In genomic region chr10:7264313-7264741, GRCh38 we compare ENCODE assay signal across 16 cellular contexts.
DNase-seq lines count a peak whose midpoint lies in the region; FAIRE-seq and TF ChIP-seq lines count a peak whose summit lies in the region.
"Had no signal": no experiment of that assay in that cellular context is flagged by ENCODE, and none has a peak within 500 bp of the region (broad histone marks: within the 10 kb centered on the region; RNA-seq: fewer than 3 reads in every experiment).

No MANE protein-coding gene starts in this region.

- peaks cover 49% of the 10 kb centered on the region for H3K36me3 ChIP-seq in BLaER1
- H3K36me3 ChIP-seq in MG63: no peaks in the 10 kb centered on the region
- H3K36me3 ChIP-seq in bronchial epithelial cell (ENCODE audit: control insufficient read depth, insufficient read depth, low read length): no peaks in the 10 kb centered on the region
- no peaks in the 10 kb centered on the region for H3K36me3 ChIP-seq in transverse colon
- H3K36me3 ChIP-seq in mesenchymal stem cell (ENCODE audit: control insufficient read depth in 1 of 2, insufficient read depth in 2 of 2, low read depth in 1 of 2, low read length in 2 of 2): no peaks in the 10 kb centered on the region
- H3K36me3 ChIP-seq: breast epithelium, ovary had no signal

- H3K9ac ChIP-seq in BLaER1 (peak overlapping the region; percentile 26; the same call in 1 of the 2 replicates), mesenchymal stem cell (ENCODE audit: low read length) (no peak overlapping the region)

- DNase-seq in MG63: peak; percentile 33
- peak; percentile 10 for DNase-seq in bronchial epithelial cell (ENCODE audit: low read depth)
- DNase-seq in kidney tubule cell (ENCODE audit: low spot score): peak; percentile 4
- DNase-seq in transverse colon: no peak
- no peak for DNase-seq in mesenchymal stem cell
- DNase-seq in putamen (ENCODE audit: low spot score): no peak
- DNase-seq in UCSD-AML1 (lab: John Stamatoyannopoulos, UW; ENCODE audit: unreplicated experiment): no peak
- DNase-seq: activated CD8-positive, alpha-beta memory T cell treated with anti-CD3 and anti-CD28 coated beads for 24 hours; activated effector memory CD4-positive, alpha-beta T cell treated with anti-CD3 and anti-CD28 coated beads, Interleukin-2, amount 50 U/mL, for 16 hours; NCI-H1105 treated with DMSO at 0.1 percent for 48 hours; NCI-H510A treated with DMSO at 0.1 percent for 48 hours; ovary; trophoblast cell had no signal

- no peaks in the 10 kb centered on the region for H4K20me1 ChIP-seq in BLaER1

- H3K4me1 ChIP-seq in BLaER1 (peaks cover 99% of the 10 kb centered on the region), transverse colon (peaks cover 3 to 9% (median 9%) of the 10 kb centered on the region in 4 donors), mesenchymal stem cell (ENCODE audit: control insufficient read depth, insufficient read depth, low read depth, low read length) (no peaks in the 10 kb centered on the region)
- H3K4me1 ChIP-seq: breast epithelium had no signal

- FAIRE-seq in bronchial epithelial cell (lab: Jason Lieb, UNC): peak; percentile 18

- no peak overlapping the region for H3K23ac ChIP-seq in mesenchymal stem cell (ENCODE audit: low read length in 2 of 2)

- no peak for TF ChIP-seq CTCF in bronchial epithelial cell (IDR thresholded peaks at IDR 0.05; ENCODE audit: insufficient read depth, low read length, severe bottlenecking)
- TF ChIP-seq CTCF in transverse colon (IDR thresholded peaks at IDR 0.05): no peak

- in situ Hi-C loops in transverse colon (cut with MboI; ENCODE audit: low pct_ligation_motif_present in 1 of 4, low pct_unique_long_range_greater_than_20kb in 1 of 4, low sequenced_read_pairs in 3 of 4): loop anchor here in 2 of 4 donors (10.0 kb wide), 2 partner anchors 140 to 150 kb away; partner anchors contain the start of gene SFMBT2 (in 1 of the 2)

- no peak for TF ChIP-seq EP300 in transverse colon (IDR thresholded peaks at IDR 0.05; ENCODE audit: low read depth)

- WGBS in transverse colon (ENCODE audit: low coverage in 1 of 2), 2 donors: 25 to 57% methylated on average over 3 to 7 of the region's 7 CpGs
- 59% methylated on average over 7 of the region's 7 CpGs for WGBS in mesenchymal stem cell

- H3K27ac ChIP-seq in BLaER1 (peak overlapping the region; percentile 87), transverse colon (no peak overlapping the region), mesenchymal stem cell (ENCODE audit: low read length, poor library complexity, severe bottlenecking) (no peak overlapping the region)
- H3K27ac ChIP-seq: epithelial cell of prostate had no signal

- no peaks in the 10 kb centered on the region for H3K79me1 ChIP-seq in mesenchymal stem cell (replicated peaks; ENCODE audit: low read length, poor library complexity, severe bottlenecking)

- H3K14ac ChIP-seq in mesenchymal stem cell (ENCODE audit: low read length in 2 of 2): no peak overlapping the region

- no peak for TF ChIP-seq POLR2A in transverse colon (IDR thresholded peaks at IDR 0.05)

- no peak overlapping the region for H2BK5ac ChIP-seq in mesenchymal stem cell (ENCODE audit: low read depth, low read length, poor library complexity, severe bottlenecking)

- no peak overlapping the region for H4K8ac ChIP-seq in mesenchymal stem cell (ENCODE audit: low read length)

- H3K4me2 ChIP-seq in BLaER1 (peak overlapping the region; percentile 64), mesenchymal stem cell (ENCODE audit: low read length, poor library complexity, severe bottlenecking) (no peak overlapping the region)

- H3K4ac ChIP-seq in mesenchymal stem cell (ENCODE audit: low read depth in 1 of 2, low read length in 2 of 2): no peak overlapping the region

- H3K4me3 ChIP-seq in BLaER1 (no peak overlapping the region), MG63 (no peak overlapping the region), bronchial epithelial cell (ENCODE audit: low read depth, low read length) (no peak overlapping the region), transverse colon (no peak overlapping the region), mesenchymal stem cell (ENCODE audit: insufficient read depth in 1 of 2, low read depth in 1 of 2, low read length in 2 of 2) (no peak overlapping the region)
- H3K4me3 ChIP-seq: breast epithelium, ovary had no signal

- intact Hi-C loops in transverse colon (cut with DNase I; ENCODE audit: low total_unique reads): loop anchor here (10.0 kb wide), 1 partner anchor 170 kb away; no protein-coding TSS in a partner anchor

- H2AK5ac ChIP-seq in mesenchymal stem cell (ENCODE audit: low read length, severe bottlenecking): no peak overlapping the region

- no peak overlapping the region for H3K18ac ChIP-seq in mesenchymal stem cell (ENCODE audit: low read depth in 1 of 2, low read length in 2 of 2)

- no peaks in the 10 kb centered on the region for H3K27me3 ChIP-seq in BLaER1
- no peaks in the 10 kb centered on the region for H3K27me3 ChIP-seq in MG63
- H3K27me3 ChIP-seq in bronchial epithelial cell (ENCODE audit: control insufficient read depth, insufficient read depth, low read length): no peaks in the 10 kb centered on the region
- no peaks in the 10 kb centered on the region for H3K27me3 ChIP-seq in transverse colon
- H3K27me3 ChIP-seq in mesenchymal stem cell (ENCODE audit: control insufficient read depth in 1 of 2, insufficient read depth in 1 of 2, low read length in 2 of 2): no peaks in the 10 kb centered on the region
- H3K27me3 ChIP-seq: breast epithelium, ovary had no signal

- no peak overlapping the region for H2BK15ac ChIP-seq in mesenchymal stem cell (ENCODE audit: low read depth, poor library complexity, severe bottlenecking)

- H2BK12ac ChIP-seq in mesenchymal stem cell (ENCODE audit: low read length in 2 of 2): no peak overlapping the region

- 0 out of 2 replicates have a peak, but pooled peaks cover 6% of the 10 kb centered on the region for H3K9me3 ChIP-seq in BLaER1
- no peaks in the 10 kb centered on the region for H3K9me3 ChIP-seq in MG63
- no peaks in the 10 kb centered on the region for H3K9me3 ChIP-seq in transverse colon
- no peaks in the 10 kb centered on the region for H3K9me3 ChIP-seq in mesenchymal stem cell (ENCODE audit: control insufficient read depth, low read length)
- H3K9me3 ChIP-seq: breast epithelium, ovary had no signal

- no peak overlapping the region for H4K91ac ChIP-seq in mesenchymal stem cell (ENCODE audit: low read length)

- no peak overlapping the region for H2AFZ ChIP-seq in mesenchymal stem cell (ENCODE audit: low read depth, low read length)

- H2BK120ac ChIP-seq in mesenchymal stem cell (ENCODE audit: low read depth, low read length): no peak overlapping the region

Comparison
In these comparisons a context has a peak if more than half of its experiments do, and no peak if none do; other contexts are left out.
1. DNase-seq: peak in MG63 (single experiment), bronchial epithelial cell (single experiment) and kidney tubule cell (single experiment); none in transverse colon (single experiment), mesenchymal stem cell (single experiment), putamen (single experiment) and UCSD-AML1 (single experiment).